Comparison of ENCODE assay signal across 15 cellular contexts in the genomic region with DNA sequence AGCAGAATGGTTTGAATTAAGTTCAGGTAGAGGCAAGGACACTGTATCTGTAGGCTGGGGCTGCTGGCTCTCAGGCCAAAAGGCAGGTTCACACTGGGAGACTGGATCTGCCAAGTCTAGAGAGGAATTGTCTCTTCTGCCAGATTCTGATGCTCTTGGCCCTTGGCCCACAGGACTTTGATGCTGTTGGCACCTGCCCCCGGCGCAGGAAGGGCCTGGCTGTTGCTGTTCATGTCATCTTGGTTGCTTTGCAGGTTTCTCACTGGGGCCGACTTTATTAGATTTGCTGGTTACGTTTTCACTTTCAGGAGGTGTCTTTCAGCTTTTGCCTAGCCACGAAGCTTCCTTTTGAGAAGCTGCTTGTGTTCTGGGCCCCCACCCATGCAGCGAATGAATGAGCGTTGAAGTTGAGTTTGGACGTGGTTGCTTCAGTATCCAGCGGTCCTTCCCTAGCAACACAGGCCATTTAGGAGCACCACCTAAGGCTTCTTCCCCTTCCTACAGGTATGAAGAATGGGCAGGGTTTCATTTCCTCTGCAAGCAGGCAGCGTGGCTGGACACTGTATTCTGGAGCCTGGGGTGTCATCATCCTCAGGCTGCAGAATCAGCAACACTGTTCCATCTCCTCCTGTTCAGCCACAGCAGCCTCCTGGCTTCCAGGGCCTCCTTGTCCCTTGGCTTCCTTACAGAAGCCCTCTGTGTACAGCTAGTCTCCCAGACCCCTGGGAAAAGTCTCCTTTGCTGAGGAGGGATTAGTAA.
DNase-seq lines count a peak whose midpoint lies in the region; ATAC-seq, FAIRE-seq and TF ChIP-seq lines count a peak whose summit lies in the region.
"Had no signal": no experiment of that assay in that cellular context is flagged by ENCODE, and none has a peak within 500 bp of the region (broad histone marks: within the 10 kb centered on the region; RNA-seq: fewer than 3 reads in every experiment).

No MANE protein-coding gene starts in this region.

- H3K27ac Mint-ChIP-seq in osteocyte (ENCODE audit: unreplicated experiment): no peak overlapping the region
- no peak overlapping the region for H3K27ac Mint-ChIP-seq in activated T-helper 1 cell treated with anti-CD3 and anti-CD28 coated beads, Interleukin-12 subunit alpha, Interleukin-12 subunit beta, Interleukin-2, Interleukin-4 antibody, amounts not matched to agents 30 ng/mL and 10 ng/mL and 1 ng/mL, durations not matched to agents 14 hours and 24 hours and 36 hours
- H3K27ac Mint-ChIP-seq: CD4-positive, alpha-beta memory T cell; nephron had no signal

- H3K4me2 ChIP-seq in GM12878 (ENCODE audit: control insufficient read depth, insufficient read depth): peak overlapping the region; percentile 34; the same call in 1 of the 2 replicates

- H2AFZ ChIP-seq in GM12878 (ENCODE audit: control insufficient read depth, low read depth, low read length): no peak overlapping the region

- intact Hi-C loops in GM12878 (cut with micrococcal nuclease; ENCODE audit: unreplicated experiment): loop anchor here (5.0 kb wide), 1 partner anchor 92 kb away; no protein-coding TSS in a partner anchor
- intact Hi-C loops in activated T-helper 1 cell treated with anti-CD3 and anti-CD28 coated beads, Interleukin-12 subunit alpha, Interleukin-12 subunit beta, Interleukin-2, Interleukin-4 antibody, amounts not matched to agents 30 ng/mL and 10 ng/mL and 1 ng/mL, durations not matched to agents 14 hours and 24 hours and 36 hours (cut with micrococcal nuclease): no loop called here

- SMC1A ChIA-PET in GM12878 (lab: Charles Lee; ENCODE audit: uncharacterized antibody, unreplicated experiment): interaction anchor here (1.3 kb wide), 1 partner anchor 28 kb away, joined by 3 read pairs; no protein-coding TSS in a partner anchor

- peak; percentile 28 for DNase-seq in DMS 273 (lab: John Stamatoyannopoulos, UW; ENCODE audit: unreplicated experiment)
- DNase-seq in DMS 273 treated with DMSO at 0.1 percent for 48 hours (lab: John Stamatoyannopoulos, UW): no peak
- no peak for DNase-seq in GM12878 (ENCODE audit: low read depth, low spot score)
- DNase-seq in osteocyte (ENCODE audit: extremely low spot score, unreplicated experiment): peak; percentile 79
- no peak for DNase-seq in activated T-helper 1 cell treated with anti-CD3 and anti-CD28 coated beads, Interleukin-12 subunit alpha, Interleukin-12 subunit beta, Interleukin-2, Interleukin-4 antibody, amounts not matched to agents 30 ng/mL and 10 ng/mL and 1 ng/mL, durations not matched to agents 14 hours and 24 hours and 36 hours (ENCODE audit: low spot score)
- no peak for DNase-seq in midbrain (lab: John Stamatoyannopoulos, UW)
- DNase-seq in nucleus accumbens (lab: John Stamatoyannopoulos, UW): no peak
- DNase-seq: 8988T; CD4-positive, alpha-beta memory T cell; erythroblast; NCI-H1436 treated with DMSO at 0.1 percent for 48 hours; SJCRH30 had no signal

- no peak overlapping the region for H3K9ac ChIP-seq in GM12878 (ENCODE audit: control insufficient read depth, insufficient read depth, low read length)

- FAIRE-seq in GM12878 (lab: Jason Lieb, UNC): no peak
- FAIRE-seq: G401.6 had no signal

- H3K27me3 Mint-ChIP-seq in osteocyte (ENCODE audit: unreplicated experiment): peaks cover 44% of the 10 kb centered on the region
- H3K27me3 Mint-ChIP-seq in activated T-helper 1 cell treated with anti-CD3 and anti-CD28 coated beads, Interleukin-12 subunit alpha, Interleukin-12 subunit beta, Interleukin-2, Interleukin-4 antibody, amounts not matched to agents 30 ng/mL and 10 ng/mL and 1 ng/mL, durations not matched to agents 14 hours and 24 hours and 36 hours (ENCODE audit: insufficient read depth): peaks cover 2% of the 10 kb centered on the region

- POLR2A ChIA-PET in GM12878 (lab: Charles Lee): no interaction called here

- WGBS in GM12878 (ENCODE audit: insufficient coverage, insufficient replicate concordance, low lambda C conversion rate, missing lambda C conversion rate): 24% methylated on average over 10 of the region's 10 CpGs

- TF ChIP-seq CTCF in GM12878 (IDR thresholded peaks at IDR 0.05 in 2 of 3, conservative IDR thresholded peaks at IDR 0.05 in 1 of 3; ENCODE audit: control insufficient read depth in 2 of 3, extremely low read depth in 1 of 3, insufficient read depth in 1 of 3, low read depth in 3 of 3, low read length in 3 of 3) (no peak), osteocyte (IDR thresholded peaks at IDR 0.05) (no peak)

- H3K9me3 ChIP-seq in GM12878 (replicated peaks; ENCODE audit: control insufficient read depth, insufficient read depth, low read length): no peaks in the 10 kb centered on the region
- H3K9me3 ChIP-seq: SJCRH30 had no signal

- BruUV-seq in GM12878 (replicated peaks; lab: Mats Ljungman, UMichigan): no TSS peak

- no peak for TF ChIP-seq RAD21 in GM12878 (IDR thresholded peaks at IDR 0.05; ENCODE audit: insufficient read depth, low read depth, low read length)

- H3K4me3 ChIP-seq in GM12878: no peak overlapping the region
- H3K4me3 ChIP-seq: SJCRH30 had no signal

- H3K27ac ChIP-seq in GM12878 (ENCODE audit: control insufficient read depth, insufficient read depth): no peak overlapping the region
- H3K27ac ChIP-seq: SJCRH30 had no signal

- H3K36me3 Mint-ChIP-seq in osteocyte (ENCODE audit: unreplicated experiment): no peaks in the 10 kb centered on the region
- H3K36me3 Mint-ChIP-seq in activated T-helper 1 cell treated with anti-CD3 and anti-CD28 coated beads, Interleukin-12 subunit alpha, Interleukin-12 subunit beta, Interleukin-2, Interleukin-4 antibody, amounts not matched to agents 30 ng/mL and 10 ng/mL and 1 ng/mL, durations not matched to agents 14 hours and 24 hours and 36 hours (ENCODE audit: low read depth): no peaks in the 10 kb centered on the region
- H3K36me3 Mint-ChIP-seq: CD4-positive, alpha-beta memory T cell had no signal

- H3K4me1 Mint-ChIP-seq in osteocyte (ENCODE audit: unreplicated experiment): no peaks in the 10 kb centered on the region
- H3K4me1 Mint-ChIP-seq in activated T-helper 1 cell treated with anti-CD3 and anti-CD28 coated beads, Interleukin-12 subunit alpha, Interleukin-12 subunit beta, Interleukin-2, Interleukin-4 antibody, amounts not matched to agents 30 ng/mL and 10 ng/mL and 1 ng/mL, durations not matched to agents 14 hours and 24 hours and 36 hours (ENCODE audit: low read depth): peaks cover 9% of the 10 kb centered on the region
- H3K4me1 Mint-ChIP-seq: nephron had no signal

- H4K20me1 ChIP-seq in GM12878 (ENCODE audit: control insufficient read depth, insufficient read depth): no peaks in the 10 kb centered on the region

- RAD21 ChIA-PET in GM12878 (lab: Charles Lee; ENCODE audit: unreplicated experiment): interaction anchor here (2.0 kb wide), 1 partner anchor 93 kb away, joined by 9 read pairs; no protein-coding TSS in a partner anchor

- no peaks in the 10 kb centered on the region for H3K9me3 Mint-ChIP-seq in osteocyte (ENCODE audit: unreplicated experiment)
- no peaks in the 10 kb centered on the region for H3K9me3 Mint-ChIP-seq in activated T-helper 1 cell treated with anti-CD3 and anti-CD28 coated beads, Interleukin-12 subunit alpha, Interleukin-12 subunit beta, Interleukin-2, Interleukin-4 antibody, amounts not matched to agents 30 ng/mL and 10 ng/mL and 1 ng/mL, durations not matched to agents 14 hours and 24 hours and 36 hours
- H3K9me3 Mint-ChIP-seq: CD4-positive, alpha-beta memory T cell; nephron had no signal

- no peaks in the 10 kb centered on the region for H3K36me3 ChIP-seq in GM12878 (ENCODE audit: control insufficient read depth in 2 of 2, insufficient read depth in 2 of 2, low read length in 1 of 2)
- H3K36me3 ChIP-seq: SJCRH30 had no signal

- ATAC-seq in HG03025 (IDR thresholded peaks at IDR 0.05; ENCODE audit: low FRiP score, unreplicated experiment): peak; percentile 45
- no peak; the same call in 2 of the 3 replicates for ATAC-seq in GM12878

- peaks cover 5% of the 10 kb centered on the region; the same call in 1 of the 2 replicates for H3K4me1 ChIP-seq in GM12878 (ENCODE audit: control insufficient read depth, insufficient read depth, low read length)
- H3K4me1 ChIP-seq: SJCRH30 had no signal

- TF ChIP-seq POLR2A in GM12878 (IDR thresholded peaks at IDR 0.05; ENCODE audit: low read depth, low read length): no peak

- in situ Hi-C loops in GM12878 (cut with MboI): no loop called here

- CTCF ChIA-PET in GM12878 (lab: Yijun Ruan, JAX): interaction anchor here (1.0 to 4.4 kb wide), 7 partner anchors 9 to 220 kb away, joined by 3 to 51 read pairs (median 10); no protein-coding TSS in a partner anchor

- H3K27me3 ChIP-seq in GM12878 (replicated peaks in 1 of 2; ENCODE audit: control insufficient read depth in 2 of 2, insufficient read depth in 2 of 2, low read length in 1 of 2): no peaks in the 10 kb centered on the region

- H3K79me2 ChIP-seq in GM12878 (ENCODE audit: control insufficient read depth, insufficient read depth, low read length): no peaks in the 10 kb centered on the region

- TF ChIP-seq EP300 in GM12878 (IDR thresholded peaks at IDR 0.05; ENCODE audit: borderline replicate concordance in 1 of 2, control insufficient read depth in 1 of 2, low read depth in 2 of 2, low read length in 2 of 2): no peak

- no peak overlapping the region for H3K4me3 Mint-ChIP-seq in osteocyte (ENCODE audit: unreplicated experiment)
- no peak overlapping the region for H3K4me3 Mint-ChIP-seq in activated T-helper 1 cell treated with anti-CD3 and anti-CD28 coated beads, Interleukin-12 subunit alpha, Interleukin-12 subunit beta, Interleukin-2, Interleukin-4 antibody, amounts not matched to agents 30 ng/mL and 10 ng/mL and 1 ng/mL, durations not matched to agents 14 hours and 24 hours and 36 hours
- H3K4me3 Mint-ChIP-seq: CD4-positive, alpha-beta memory T cell; nephron had no signal

TF ChIP-seq in GM12878, 131 proteins besides CTCF, POLR2A, EP300 and RAD21:
- TF ChIP-seq SPI1 (IDR thresholded peaks at IDR 0.05; ENCODE audit: borderline replicate concordance, insufficient read depth, low read depth, low read length) (peak; percentile 16; the same call in 1 of the 2 replicates), POLR2AphosphoS5 (IDR thresholded peaks at IDR 0.05; ENCODE audit: low read length) (no peak)

Comparison
In these comparisons a context has a peak if more than half of its experiments do, and no peak if none do; other contexts are left out.
1. DNase-seq: peak in DMS 273 (single experiment) and osteocyte (single experiment); none in DMS 273 treated with DMSO at 0.1 percent for 48 hours (single experiment), GM12878 (single experiment), activated T-helper 1 cell treated with anti-CD3 and anti-CD28 coated beads, Interleukin-12 subunit alpha, Interleukin-12 subunit beta, Interleukin-2, Interleukin-4 antibody, amounts not matched to agents 30 ng/mL and 10 ng/mL and 1 ng/mL, durations not matched to agents 14 hours and 24 hours and 36 hours (single experiment), midbrain (single experiment) and nucleus accumbens (0 of 56).